22 cellular contexts compared by ENCODE assay signal in the genomic region with DNA sequence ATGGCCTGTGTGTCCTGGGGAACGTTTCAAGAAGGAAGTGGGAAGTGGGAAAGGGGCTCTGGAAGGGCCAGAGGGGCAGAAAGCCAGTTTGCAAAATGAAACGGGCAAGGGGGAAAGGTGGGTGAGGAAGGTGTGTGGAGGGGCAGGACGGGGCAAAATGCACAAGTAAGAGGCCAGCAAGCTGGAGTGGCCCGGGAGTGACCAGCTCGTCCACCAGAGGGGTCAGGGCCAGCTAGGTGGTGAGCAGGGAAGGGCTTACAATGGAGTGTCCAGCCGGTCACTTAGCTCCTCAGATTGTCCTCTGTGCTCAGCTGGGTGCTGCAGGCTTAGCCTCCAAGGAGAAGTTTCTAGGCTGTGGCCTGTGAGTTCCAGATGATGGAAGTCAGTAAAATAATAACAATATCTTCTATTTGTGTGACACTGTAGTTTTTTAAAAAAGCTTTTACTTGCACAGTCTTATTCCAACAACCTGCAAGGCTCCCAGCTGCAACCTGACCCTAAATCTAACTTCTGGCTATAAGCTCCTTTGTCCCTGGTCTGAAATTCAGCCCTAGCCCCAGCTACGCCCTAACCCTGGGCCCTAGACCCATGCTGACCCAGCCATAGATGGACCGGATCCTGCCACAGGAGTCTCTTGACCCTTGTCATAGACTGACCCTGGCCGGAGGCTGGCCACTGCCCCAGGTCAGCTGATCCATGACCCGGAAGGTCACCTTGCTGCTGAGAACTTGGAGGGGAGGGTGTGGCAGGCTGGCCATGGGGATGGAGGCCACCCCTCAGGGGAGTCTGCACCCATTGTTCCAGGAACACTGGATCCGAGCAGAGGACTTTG. TPM values are rescaled to one million over a fixed set of nuclear protein-coding genes. Genes with fewer than 3 reads are reported as not detected.
DNase-seq lines count a peak whose midpoint lies in the region; ATAC-seq, FAIRE-seq and TF ChIP-seq lines count a peak whose summit lies in the region.
"Had no signal": no experiment of that assay in that cellular context is flagged by ENCODE, and none has a peak within 500 bp of the region (broad histone marks: within the 10 kb centered on the region; RNA-seq: fewer than 3 reads in every experiment).

No MANE protein-coding gene starts in this region.

- peak; percentile 76 for FAIRE-seq in GM12891 (lab: Jason Lieb, UNC)
- FAIRE-seq: endothelial cell of umbilical vein had no signal

- H3K4me1 ChIP-seq in sigmoid colon = peaks cover 0 to 7% (median 3%) of the 10 kb centered on the region in 4 donors
- H3K4me1 ChIP-seq: body of pancreas, thyroid gland had no signal

- no peak overlapping the region for H3K4me3 Mint-ChIP-seq in chondrocyte (ENCODE audit: unreplicated experiment)
- H3K4me3 Mint-ChIP-seq: CD8-positive, alpha-beta T cell; memory B cell had no signal

- no peaks in the 10 kb centered on the region for H3K9me3 ChIP-seq in sigmoid colon
- H3K9me3 ChIP-seq: body of pancreas, thyroid gland had no signal

- no peak for TF ChIP-seq EP300 in sigmoid colon (IDR thresholded peaks at IDR 0.05)

- no peaks in the 10 kb centered on the region for H3K36me3 ChIP-seq in sigmoid colon
- H3K36me3 ChIP-seq: thyroid gland had no signal

- H3K4me3 ChIP-seq in sigmoid colon = no peak overlapping the region
- H3K4me3 ChIP-seq: body of pancreas, thyroid gland had no signal

- ATAC-seq in HG03354 (IDR thresholded peaks at IDR 0.05; ENCODE audit: poor library complexity, severe bottlenecking, unreplicated experiment) = no peak
- ATAC-seq: body of pancreas; CD8-positive, alpha-beta T cell; left lobe of liver; PC-3 had no signal

- no peak overlapping the region for H3K27ac Mint-ChIP-seq in chondrocyte (ENCODE audit: unreplicated experiment)
- H3K27ac Mint-ChIP-seq: CD8-positive, alpha-beta T cell had no signal

- DNase-seq in activated CD8-positive, alpha-beta memory T cell treated with anti-CD3 and anti-CD28 coated beads, Interleukin-2, amount 50 U/mL, for 48 hours = peak; percentile 43
- DNase-seq in activated CD8-positive, alpha-beta memory T cell treated with anti-CD3 and anti-CD28 coated beads, Interleukin-2, amount 50 U/mL, for 4 hours = no peak
- DNase-seq in GM12891 (ENCODE audit: insufficient read length, low spot score) (no peak), chondrocyte (ENCODE audit: low spot score) (peak; percentile 79), sigmoid colon (peak; percentile 33), mucosa of gallbladder (ENCODE audit: low spot score) (no peak), EL (no peak)
- DNase-seq: body of pancreas; CD8-positive, alpha-beta T cell; H7; Kasumi-1; NCI-H510A; occipital lobe; PC-3; T-helper 2 cell; thyroid gland had no signal

- peaks cover 3% of the 10 kb centered on the region for H3K9me3 Mint-ChIP-seq in chondrocyte (ENCODE audit: low read depth)
- H3K9me3 Mint-ChIP-seq: CD8-positive, alpha-beta T cell; stimulated activated naive CD8-positive, alpha-beta T cell treated with anti-CD3 and anti-CD28 coated beads, Interleukin-15, amount 100 ng/mL, for 72 hours had no signal

- no peaks in the 10 kb centered on the region for H3K36me3 Mint-ChIP-seq in chondrocyte (ENCODE audit: low read depth)
- H3K36me3 Mint-ChIP-seq: CD8-positive, alpha-beta T cell had no signal

- intact Hi-C loops in sigmoid colon (cut with DNase I) = no loop called here

- no peak for TF ChIP-seq CTCF in chondrocyte (IDR thresholded peaks at IDR 0.05)
- TF ChIP-seq CTCF in sigmoid colon (IDR thresholded peaks at IDR 0.05) = no peak

- no peak overlapping the region for H3K27ac ChIP-seq in sigmoid colon
- H3K27ac ChIP-seq: body of pancreas, thyroid gland had no signal

- H3K4me1 Mint-ChIP-seq in chondrocyte (ENCODE audit: low read depth) = peaks cover 18% of the 10 kb centered on the region

- no peak for TF ChIP-seq POLR2A in GM12891 (IDR thresholded peaks at IDR 0.05; ENCODE audit: low read depth, low read length)
- TF ChIP-seq POLR2A in sigmoid colon (IDR thresholded peaks at IDR 0.05) = no peak

- H3K27me3 ChIP-seq in sigmoid colon = no peaks in the 10 kb centered on the region
- H3K27me3 ChIP-seq: body of pancreas, thyroid gland had no signal

- 90 to 94% methylated on average over 11 of the region's 11 CpGs for WGBS in sigmoid colon, 2 donors

- no peaks in the 10 kb centered on the region for H3K27me3 Mint-ChIP-seq in chondrocyte (ENCODE audit: low read depth)

TF ChIP-seq in GM12891, 5 proteins besides CTCF, POLR2A, EP300 and RAD21:
- TF ChIP-seq TAF1 (IDR thresholded peaks at IDR 0.05; ENCODE audit: low read depth, low read length) = no peak
- 0 out of 2 replicates have a peak, but pooled peaks have one; percentile 21 for TF ChIP-seq SPI1 (IDR thresholded peaks at IDR 0.05; ENCODE audit: low read depth, low read length)

RNA-seq across cellular contexts. Expression of a gene that starts 29.2 kb away (rescaled TPM):
- 5.1 TPM for polyA plus RNA-seq in GM12891 (2012; ENCODE audit: low read depth, missing spikeins)
- total RNA-seq in chondrocyte (0.02 to 0.31 TPM in 2 of 3 replicates, not detected in the other), sigmoid colon (1 to 10 TPM in 2 of 4 donors, under 1 TPM in 1, not detected in 1; 0.54 to 3.0 (median 1.4) TPM), mucosa of gallbladder (125 TPM)
- 100 to 1,000 TPM in 1 of 3 donors, 10 to 100 TPM in 2; 57.6 to 128 (median 67.9) TPM for polyA plus RNA-seq in sigmoid colon
- total RNA-seq: endothelial cell of umbilical vein, H7, myocyte, occipital lobe had no signal

RNA-seq across cellular contexts. Expression of a gene that starts 38.4 kb away (rescaled TPM):
- polyA plus RNA-seq in GM12891 (2012; ENCODE audit: low read depth, missing spikeins) = 34.0 TPM
- total RNA-seq in chondrocyte = 32.4 to 41.8 TPM (median 37.4 TPM) in 3 replicates
- total RNA-seq in sigmoid colon = 10 to 100 TPM; 28.1 to 47.9 (median 30.7) TPM
- 10 to 100 TPM; 28.8 to 32.6 (median 31.2) TPM for polyA plus RNA-seq in sigmoid colon
- total RNA-seq in mucosa of gallbladder = 37.7 TPM

Comparison
In these comparisons a context has a peak if more than half of its experiments do, and no peak if none do; other contexts are left out.
1. DNase-seq: peak in activated CD8-positive, alpha-beta memory T cell treated with anti-CD3 and anti-CD28 coated beads, Interleukin-2, amount 50 U/mL, for 48 hours (single experiment), chondrocyte (single experiment) and sigmoid colon (single experiment); none in activated CD8-positive, alpha-beta memory T cell treated with anti-CD3 and anti-CD28 coated beads, Interleukin-2, amount 50 U/mL, for 4 hours (single experiment), GM12891 (single experiment), mucosa of gallbladder (single experiment) and EL (single experiment).
2. RNA of a gene that starts 29.2 kb away (total RNA-seq): 125 TPM in mucosa of gallbladder (single experiment); 0.54 to 3.0 TPM in sigmoid colon and 0.02 to 0.31 TPM in chondrocyte; every median in the first group is over 10 times any median in the second.